8 cellular contexts compared by ENCODE assay signal in the genomic region with DNA sequence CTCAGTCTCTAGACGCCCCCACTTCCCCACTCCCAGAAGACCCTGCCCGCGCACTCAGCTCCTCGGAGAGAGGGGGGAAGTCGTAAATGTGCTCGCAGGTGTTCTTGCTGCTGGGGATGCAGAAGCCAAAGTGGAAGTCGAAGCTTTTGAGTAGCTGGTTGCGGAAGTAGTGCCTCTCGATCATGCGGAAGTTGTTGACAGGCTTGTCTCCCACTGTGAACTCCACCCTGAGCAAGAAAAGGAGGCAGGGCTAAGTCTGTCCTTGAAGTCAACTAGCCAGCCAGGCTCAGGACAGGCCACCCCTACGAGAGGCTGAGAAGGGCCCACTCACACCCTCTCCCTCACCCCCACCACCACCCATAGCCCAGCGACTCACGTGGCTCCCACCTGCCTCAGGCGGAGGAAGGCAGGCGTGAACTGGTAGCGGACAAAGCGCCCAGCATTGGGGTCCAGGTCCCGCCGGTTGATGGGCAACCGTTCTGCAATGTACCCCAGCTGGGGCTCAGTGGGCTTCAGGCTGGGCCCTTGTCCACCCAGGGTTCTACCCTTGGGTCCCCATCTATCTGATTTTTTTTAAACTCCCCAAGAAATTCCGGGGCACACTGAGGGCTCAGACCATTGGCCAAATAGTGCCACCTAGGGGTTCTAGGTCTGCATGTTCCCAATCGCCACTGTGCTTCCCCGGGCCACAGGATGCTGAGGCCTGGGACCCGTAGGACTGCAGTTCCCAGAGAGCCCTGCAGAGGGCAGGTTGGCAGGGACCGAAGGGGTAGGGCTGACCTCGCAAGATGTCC. TPM values are rescaled to one million over a fixed set of nuclear protein-coding genes. Genes with fewer than 3 reads are reported as not detected.
DNase-seq lines count a peak whose midpoint lies in the region; ATAC-seq and TF ChIP-seq lines count a peak whose summit lies in the region.

No MANE protein-coding gene starts in this region.

- peak overlapping the region; percentile 96 for H3K4me3 Mint-ChIP-seq in activated T-helper 17 cell treated with anti-CD3 and anti-CD28 coated beads, Interleukin-2, amount 50 U/mL, for 72 hours

- no peaks in the 10 kb centered on the region for H3K27me3 Mint-ChIP-seq in activated T-helper 17 cell treated with anti-CD3 and anti-CD28 coated beads, Interleukin-2, amount 50 U/mL, for 72 hours

- TF ChIP-seq CTCF in fibroblast of villous mesenchyme (IDR thresholded peaks at IDR 0.05; ENCODE audit: insufficient read depth, low read depth, low read length) = peak; percentile 99
- peak; percentile 95 for TF ChIP-seq CTCF in neutrophil (IDR thresholded peaks at IDR 0.05)
- TF ChIP-seq CTCF in tibial nerve (IDR thresholded peaks at IDR 0.05) = peak; percentile 75 to 89 (median 83)

- TF ChIP-seq EP300 in tibial nerve (IDR thresholded peaks at IDR 0.05) = no peak

- H3K4me1 ChIP-seq in neutrophil (ENCODE audit: control insufficient read depth in 1 of 2, insufficient read depth in 1 of 2, low read depth in 1 of 2, low read length in 1 of 2) = peaks cover 57 to 65% of the 10 kb centered on the region in 2 experiments
- H3K4me1 ChIP-seq in tibial nerve = peaks cover 0 to 34% (median 9%) of the 10 kb centered on the region in 4 donors

- H3K9me3 ChIP-seq in neutrophil = no peaks in the 10 kb centered on the region
- no peaks in the 10 kb centered on the region for H3K9me3 ChIP-seq in tibial nerve

- H3K27me3 ChIP-seq in neutrophil (no peaks in the 10 kb centered on the region), tibial nerve (no peaks in the 10 kb centered on the region)

- peak; percentile 39 for ATAC-seq in HG03280 (IDR thresholded peaks at IDR 0.05; ENCODE audit: unreplicated experiment)
- ATAC-seq in activated T-helper 17 cell treated with anti-CD3 and anti-CD28 coated beads, Interleukin-2, amount 50 U/mL, for 72 hours (replicated peaks) = peak; percentile 43

- H3K36me3 ChIP-seq in neutrophil (peaks cover 20% of the 10 kb centered on the region), tibial nerve (peaks cover 0 to 11% (median 0%) of the 10 kb centered on the region in 3 donors)

- 63 to 73% methylated on average over 26 of the region's 26 CpGs for WGBS in tibial nerve, 2 donors

- no peak overlapping the region for H3K4me3 ChIP-seq in fibroblast of villous mesenchyme (ENCODE audit: low read depth, low read length)
- H3K4me3 ChIP-seq in neutrophil (ENCODE audit: low read depth in 1 of 2, low read length in 1 of 2) = peak overlapping the region; percentile 55 to 65
- no peak overlapping the region for H3K4me3 ChIP-seq in tibial nerve

- peak overlapping the region; percentile 95 for H3K27ac ChIP-seq in neutrophil
- peak overlapping the region in 3 of 4 donors; percentile 0 to 66 (median 54) for H3K27ac ChIP-seq in tibial nerve

- DNase-seq in NCI-H146 (lab: John Stamatoyannopoulos, UW) (peak; percentile 20), NCI-H146 treated with DMSO at 0.1 percent for 48 hours (lab: John Stamatoyannopoulos, UW; ENCODE audit: unreplicated experiment) (no peak), RPMI7951 (ENCODE audit: low read depth) (peak; percentile 57), fibroblast of villous mesenchyme (ENCODE audit: low read depth) (peak; percentile 66), tibial nerve (ENCODE audit: low spot score in 2 of 2) (peak; percentile 53 to 61)

- peaks cover 19% of the 10 kb centered on the region for H3K36me3 Mint-ChIP-seq in activated T-helper 17 cell treated with anti-CD3 and anti-CD28 coated beads, Interleukin-2, amount 50 U/mL, for 72 hours (ENCODE audit: low read depth)

- peak overlapping the region; percentile 90 for H3K27ac Mint-ChIP-seq in activated T-helper 17 cell treated with anti-CD3 and anti-CD28 coated beads, Interleukin-2, amount 50 U/mL, for 72 hours

- peaks cover 31% of the 10 kb centered on the region for H3K4me1 Mint-ChIP-seq in activated T-helper 17 cell treated with anti-CD3 and anti-CD28 coated beads, Interleukin-2, amount 50 U/mL, for 72 hours

- no peaks in the 10 kb centered on the region for H3K9me3 Mint-ChIP-seq in activated T-helper 17 cell treated with anti-CD3 and anti-CD28 coated beads, Interleukin-2, amount 50 U/mL, for 72 hours

- no peak for TF ChIP-seq POLR2A in tibial nerve (IDR thresholded peaks at IDR 0.05)

RNA-seq across cellular contexts. Expression of gene UNC119, which starts 4.6 kb away (rescaled TPM):
- 21.7 and 24.7 TPM in 2 replicates for total RNA-seq in RPMI7951 (2014; rRNA removed; shearing (Covaris generic))
- 10 to 100 TPM; 39.1 to 67.7 TPM for total RNA-seq in activated T-helper 17 cell treated with anti-CD3 and anti-CD28 coated beads, Interleukin-2, amount 50 U/mL, for 72 hours
- total RNA-seq in fibroblast of villous mesenchyme (19.6 and 21.6 TPM in 2 replicates), tibial nerve (10 to 100 TPM; 20.5 to 30.0 (median 22.4) TPM)

RNA-seq across cellular contexts. Expression of gene PIGS, which starts 23.5 kb away (rescaled TPM):
- 55.5 and 58.8 TPM in 2 replicates for total RNA-seq in RPMI7951 (2014; rRNA removed; shearing (Covaris generic))
- 10 to 100 TPM; 33.2 to 38.9 TPM for total RNA-seq in activated T-helper 17 cell treated with anti-CD3 and anti-CD28 coated beads, Interleukin-2, amount 50 U/mL, for 72 hours
- 48.3 and 52.7 TPM in 2 replicates for total RNA-seq in fibroblast of villous mesenchyme
- 10 to 100 TPM; 62.2 to 82.4 (median 73.2) TPM for total RNA-seq in tibial nerve

RNA-seq across cellular contexts. Expression of gene ALDOC, which starts 28.9 kb away (rescaled TPM):
- total RNA-seq in RPMI7951 (2014; rRNA removed; shearing (Covaris generic)) = 64.2 and 96.5 TPM in 2 replicates
- total RNA-seq in activated T-helper 17 cell treated with anti-CD3 and anti-CD28 coated beads, Interleukin-2, amount 50 U/mL, for 72 hours = 100 to 1,000 TPM in 1 of 2 donors, 10 to 100 TPM in 1; 55.0 to 335 TPM
- total RNA-seq in fibroblast of villous mesenchyme (28.9 and 41.6 TPM in 2 replicates), tibial nerve (100 to 1,000 TPM in 3 of 4 donors, 10 to 100 TPM in 1; 46.2 to 222 (median 141) TPM)

RNA-seq across cellular contexts. Expression of gene FOXN1, which starts 41.7 kb away (rescaled TPM):
- total RNA-seq in RPMI7951 (2014; rRNA removed; shearing (Covaris generic)) = not detected in 2 replicates
- not detected for total RNA-seq in activated T-helper 17 cell treated with anti-CD3 and anti-CD28 coated beads, Interleukin-2, amount 50 U/mL, for 72 hours
- total RNA-seq in fibroblast of villous mesenchyme = not detected in 2 replicates
- total RNA-seq in tibial nerve = not detected

RNA-seq across cellular contexts. Expression of gene SPAG5, which starts 51.0 kb away (rescaled TPM):
- total RNA-seq in RPMI7951 (2014; rRNA removed; shearing (Covaris generic)) = 84.1 and 90.9 TPM in 2 replicates
- total RNA-seq in activated T-helper 17 cell treated with anti-CD3 and anti-CD28 coated beads, Interleukin-2, amount 50 U/mL, for 72 hours = 100 to 1,000 TPM; 140 to 195 TPM
- total RNA-seq in fibroblast of villous mesenchyme (21.9 and 38.4 TPM in 2 replicates), tibial nerve (10 to 100 TPM in 1 of 4 donors, 1 to 10 TPM in 3; 5.7 to 11.4 (median 7.6) TPM)

Comparison
In these comparisons a context has a peak if more than half of its experiments do, and no peak if none do; other contexts are left out.
1. H3K4me3 ChIP-seq: peak in neutrophil (2 of 2); none in fibroblast of villous mesenchyme (single experiment) and tibial nerve (0 of 4).
2. Peak in every context shown above with its lines, with median percentiles within 50 percentile points of each other: CTCF ChIP-seq.